ENCODE assay signal across 8 cellular contexts in genomic region chr20:33862709-33863403, GRCh38. TPM values are rescaled to one million over a fixed set of nuclear protein-coding genes. Genes with fewer than 3 reads are reported as not detected.
DNase-seq lines count a peak whose midpoint lies in the region; TF ChIP-seq lines count a peak whose summit lies in the region.

No MANE protein-coding gene starts in this region.

- H3K4me3 ChIP-seq in endodermal cell (ENCODE audit: low read length): no peak overlapping the region

- no peaks in the 10 kb centered on the region for H3K36me3 ChIP-seq in endodermal cell (ENCODE audit: control insufficient read depth, insufficient read depth, low read length)

- no peaks in the 10 kb centered on the region for H3K4me1 ChIP-seq in endodermal cell (ENCODE audit: control insufficient read depth, insufficient read depth, low read length)

- DNase-seq in NCI-H2196 (lab: John Stamatoyannopoulos, UW; ENCODE audit: unreplicated experiment): peak; percentile 26
- DNase-seq in NCI-H2196 treated with DMSO at 0.1 percent for 48 hours (lab: John Stamatoyannopoulos, UW; ENCODE audit: unreplicated experiment): no peak
- peak; percentile 68 for DNase-seq in NAMALWA (ENCODE audit: low spot score)
- DNase-seq in activated CD4-positive, alpha-beta T cell treated with anti-CD3 and anti-CD28 coated beads, Interleukin-2, amount 50 U/mL, for 1 hour: peak; percentile 45
- DNase-seq in endodermal cell: peak; percentile 92
- DNase-seq in mesothelial cell of epicardium (ENCODE audit: low spot score in 2 of 2, unreplicated experiment in 2 of 2): peak; percentile 65 to 83
- DNase-seq in stromal cell of bone marrow (ENCODE audit: low read depth): peak; percentile 42
- DNase-seq in SKM-1 (lab: John Stamatoyannopoulos, UW; ENCODE audit: unreplicated experiment): no peak

- 53% methylated on average over 15 to 23 of the region's 32 CpGs for WGBS in endodermal cell (ENCODE audit: insufficient coverage in 1 of 2, insufficient read length in 1 of 2), 2 experiments

- no peak overlapping the region for H3K9ac ChIP-seq in endodermal cell (ENCODE audit: extremely low read depth, low read length, poor library complexity, severe bottlenecking)

- H3K4me3 Mint-ChIP-seq in endodermal cell (peak overlapping the region; percentile 21), mesothelial cell of epicardium (peak overlapping the region; percentile 33)

- no peaks in the 10 kb centered on the region for H3K9me3 Mint-ChIP-seq in endodermal cell
- H3K9me3 Mint-ChIP-seq in mesothelial cell of epicardium: no peaks in the 10 kb centered on the region

- H3K27ac Mint-ChIP-seq in endodermal cell (peak overlapping the region; percentile 12), mesothelial cell of epicardium (no peak overlapping the region)

- H3K36me3 Mint-ChIP-seq in endodermal cell (ENCODE audit: low read depth): no peaks in the 10 kb centered on the region
- H3K36me3 Mint-ChIP-seq in mesothelial cell of epicardium: peaks cover 2% of the 10 kb centered on the region

- H3K27me3 ChIP-seq in endodermal cell (ENCODE audit: control insufficient read depth, insufficient read depth, low read length, poor library complexity, severe bottlenecking): no peaks in the 10 kb centered on the region

- H3K27me3 Mint-ChIP-seq in endodermal cell (ENCODE audit: insufficient read depth): no peaks in the 10 kb centered on the region
- no peaks in the 10 kb centered on the region for H3K27me3 Mint-ChIP-seq in mesothelial cell of epicardium (ENCODE audit: low read depth)

- H3K27ac ChIP-seq in endodermal cell (ENCODE audit: low read depth, low read length): no peak overlapping the region

- H3K4me1 Mint-ChIP-seq in endodermal cell: peaks cover 10% of the 10 kb centered on the region
- peaks cover 10% of the 10 kb centered on the region for H3K4me1 Mint-ChIP-seq in mesothelial cell of epicardium

- peak; percentile 94 for TF ChIP-seq CTCF in endodermal cell (conservative IDR thresholded peaks at IDR 0.05)
- TF ChIP-seq CTCF in mesothelial cell of epicardium (IDR thresholded peaks at IDR 0.05; ENCODE audit: unreplicated experiment): peak; percentile 71

- H3K9me3 ChIP-seq in endodermal cell (ENCODE audit: control insufficient read depth, low read length): no peaks in the 10 kb centered on the region

RNA-seq across cellular contexts. Expression of gene CHMP4B, which starts 51.7 kb away (rescaled TPM):
- 100 to 1,000 TPM in 1 of 2 donors, 10 to 100 TPM in 1; 81.5 to 116 TPM for total RNA-seq in endodermal cell
- 74.7 TPM for polyA plus RNA-seq in endodermal cell (2013, experiment 1 of 2)
- 71.3 TPM for polyA plus RNA-seq in endodermal cell (2013, experiment 2 of 2)
- total RNA-seq in mesothelial cell of epicardium: 76.9 to 79.4 TPM (median 77.7 TPM) in 3 replicates

Comparison
In these comparisons a context has a peak if more than half of its experiments do, and no peak if none do; other contexts are left out.
1. DNase-seq: peak in NCI-H2196 (single experiment), NAMALWA (single experiment), activated CD4-positive, alpha-beta T cell treated with anti-CD3 and anti-CD28 coated beads, Interleukin-2, amount 50 U/mL, for 1 hour (single experiment), endodermal cell (single experiment), mesothelial cell of epicardium (2 of 2) and stromal cell of bone marrow (single experiment); none in NCI-H2196 treated with DMSO at 0.1 percent for 48 hours (single experiment) and SKM-1 (single experiment).